24 cellular contexts compared by ENCODE assay signal in genomic region chrX:154834562-154834961, GRCh38. TPM values are rescaled to one million over a fixed set of nuclear protein-coding genes. Genes with fewer than 3 reads are reported as not detected.
"Had no signal": no experiment of that assay in that cellular context is flagged by ENCODE, and none has a peak within 500 bp of the region (broad histone marks: within the 10 kb centered on the region; RNA-seq: fewer than 3 reads in every experiment).

Gene SMIM9 (minus strand): TSS chrX:154834662. CDS start chrX:154830856, 3,806 bp downstream.

- H3K36me3 ChIP-seq: SJSA1 had no signal

- H3K9ac ChIP-seq: KMS-11 had no signal

- H3K4me1 ChIP-seq: SJSA1 had no signal

- FAIRE-seq: HTR-8/SVneo, RCC 7860 had no signal

- H3K4me2 ChIP-seq: KMS-11 had no signal

- H3K4me3 ChIP-seq: SJSA1, SK-N-MC had no signal

- H3K9me3 ChIP-seq: SJSA1 had no signal

- H3K27ac ChIP-seq: HL-60, KMS-11, SJSA1, SK-N-MC had no signal

- DNase-seq: Kasumi-1, MM.1S, NCI-H1092 treated with DMSO at 0.1 percent for 48 hours, NCI-H1436, NCI-H187, NCI-H2029, NCI-H2081 treated with DMSO at 0.1 percent for 48 hours, NCI-H2171, NCI-H226, NCI-H446, NCI-H510A, NCI-H524 treated with DMSO at 0.1 percent for 48 hours, NCI-H69, NCI-H774, Right ventricle myocardium superior, RPMI8226, SIG-M5 had no signal

- H3K27me3 ChIP-seq: SJSA1 had no signal

RNA-seq across cellular contexts. Expression of gene SMIM9, which starts in this region (rescaled TPM):
- total RNA-seq: M059J, Right ventricle myocardium superior, SJSA1 had no signal
